In the genomic region with DNA sequence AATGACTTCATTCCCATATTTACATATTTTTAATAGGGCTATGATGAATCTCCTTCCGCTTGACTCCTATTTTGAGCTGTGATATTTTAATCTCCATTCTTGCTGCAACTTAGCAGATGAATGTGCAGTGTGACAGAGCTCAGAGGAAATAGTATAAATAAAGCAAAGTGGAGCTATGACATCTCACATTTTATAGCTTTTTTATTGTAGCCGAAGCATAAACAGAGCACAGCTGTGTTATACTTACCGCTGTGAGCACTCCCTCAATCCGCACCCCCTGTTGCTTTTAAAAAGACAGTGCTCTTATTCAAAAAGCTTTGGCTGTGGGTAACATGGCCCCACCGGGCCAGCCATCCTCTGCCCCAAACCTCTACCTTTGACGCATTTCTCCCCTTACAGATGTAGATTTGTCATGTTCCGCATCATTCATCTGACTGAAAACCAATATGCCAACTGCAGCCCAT, we compare ENCODE assay signal across 1 cellular context.
TF ChIP-seq lines count a peak whose summit lies in the region.

No MANE protein-coding gene starts in this region.

TF ChIP-seq in IMR-90, 13 proteins besides CTCF, POLR2A, EP300 and RAD21 (continued from another document):
- TF ChIP-seq FOS (IDR thresholded peaks at IDR 0.05; ENCODE audit: low read depth, low read length) (no peak), CEBPB (IDR thresholded peaks at IDR 0.05; ENCODE audit: low read depth, low read length) (peak; percentile 75), ELK1 (IDR thresholded peaks at IDR 0.05; ENCODE audit: borderline replicate concordance, low read depth, low read length) (no peak), NFE2L2 (IDR thresholded peaks at IDR 0.05; ENCODE audit: low read depth, low read length) (no peak; the same call in 1 of the 2 replicates), CHD1 (IDR thresholded peaks at IDR 0.05; ENCODE audit: low read depth, low read length) (no peak), BHLHE40 (IDR thresholded peaks at IDR 0.05; ENCODE audit: low read depth, low read length) (peak; percentile 63; the same call in 1 of the 2 replicates), MAZ (IDR thresholded peaks at IDR 0.05; ENCODE audit: borderline replicate concordance, low read depth, low read length) (peak; percentile 66; the same call in 1 of the 2 replicates), RFX5 (IDR thresholded peaks at IDR 0.05; ENCODE audit: low read depth, low read length) (no peak), MAFK (IDR thresholded peaks at IDR 0.05; ENCODE audit: low read depth, low read length) (no peak), MXI1 (IDR thresholded peaks at IDR 0.05; ENCODE audit: borderline replicate concordance, low read depth, low read length) (no peak)
- TF ChIP-seq, protein P1, sequence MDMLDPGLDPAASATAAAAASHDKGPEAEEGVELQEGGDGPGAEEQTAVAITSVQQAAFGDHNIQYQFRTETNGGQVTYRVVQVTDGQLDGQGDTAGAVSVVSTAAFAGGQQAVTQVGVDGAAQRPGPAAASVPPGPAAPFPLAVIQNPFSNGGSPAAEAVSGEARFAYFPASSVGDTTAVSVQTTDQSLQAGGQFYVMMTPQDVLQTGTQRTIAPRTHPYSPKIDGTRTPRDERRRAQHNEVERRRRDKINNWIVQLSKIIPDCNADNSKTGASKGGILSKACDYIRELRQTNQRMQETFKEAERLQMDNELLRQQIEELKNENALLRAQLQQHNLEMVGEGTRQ (IDR thresholded peaks at IDR 0.05; ENCODE audit: low read depth, low read length) = no peak
